1 cellular context compared by ENCODE assay signal in the genomic region with DNA sequence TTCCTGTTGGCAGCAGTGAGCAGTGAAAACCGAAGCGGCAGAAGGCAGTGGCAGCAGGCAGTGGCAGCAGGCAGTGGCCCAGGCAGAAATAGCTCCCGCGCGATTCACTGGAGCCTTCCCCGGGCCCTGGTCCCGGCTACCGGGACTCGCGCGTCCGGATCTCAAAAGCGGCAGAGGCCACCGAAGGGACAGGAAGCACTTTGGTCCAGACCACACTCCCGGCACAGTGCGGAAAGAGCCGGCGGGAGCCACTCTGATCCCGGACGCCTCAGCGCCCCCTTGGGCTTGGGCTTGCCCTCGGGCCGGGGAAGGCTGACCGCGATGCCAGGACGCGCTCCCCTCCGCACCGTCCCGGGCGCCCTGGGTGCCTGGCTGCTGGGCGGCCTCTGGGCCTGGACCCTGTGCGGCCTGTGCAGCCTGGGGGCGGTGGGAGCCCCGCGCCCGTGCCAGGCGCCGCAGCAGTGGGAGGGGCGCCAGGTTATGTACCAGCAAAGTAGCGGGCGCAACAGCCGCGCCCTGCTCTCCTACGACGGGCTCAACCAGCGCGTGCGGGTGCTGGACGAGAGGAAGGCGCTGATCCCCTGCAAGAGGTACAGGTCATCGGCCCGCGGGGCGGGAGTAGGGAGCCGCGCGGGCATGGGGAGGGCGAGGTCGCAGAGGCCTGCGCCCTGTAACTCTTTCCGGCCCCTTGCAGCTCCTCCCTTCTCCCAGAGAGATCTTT.
TF ChIP-seq lines count a peak whose summit lies in the region.

A gene (plus strand): TSS at position 22 of the 721 bp plus-strand sequence. CDS start 300 bp downstream, at position 322.

TF ChIP-seq in A549, 52 proteins besides CTCF, POLR2A, EP300 and RAD21 (continued from another document):
- TF ChIP-seq, protein P1, sequence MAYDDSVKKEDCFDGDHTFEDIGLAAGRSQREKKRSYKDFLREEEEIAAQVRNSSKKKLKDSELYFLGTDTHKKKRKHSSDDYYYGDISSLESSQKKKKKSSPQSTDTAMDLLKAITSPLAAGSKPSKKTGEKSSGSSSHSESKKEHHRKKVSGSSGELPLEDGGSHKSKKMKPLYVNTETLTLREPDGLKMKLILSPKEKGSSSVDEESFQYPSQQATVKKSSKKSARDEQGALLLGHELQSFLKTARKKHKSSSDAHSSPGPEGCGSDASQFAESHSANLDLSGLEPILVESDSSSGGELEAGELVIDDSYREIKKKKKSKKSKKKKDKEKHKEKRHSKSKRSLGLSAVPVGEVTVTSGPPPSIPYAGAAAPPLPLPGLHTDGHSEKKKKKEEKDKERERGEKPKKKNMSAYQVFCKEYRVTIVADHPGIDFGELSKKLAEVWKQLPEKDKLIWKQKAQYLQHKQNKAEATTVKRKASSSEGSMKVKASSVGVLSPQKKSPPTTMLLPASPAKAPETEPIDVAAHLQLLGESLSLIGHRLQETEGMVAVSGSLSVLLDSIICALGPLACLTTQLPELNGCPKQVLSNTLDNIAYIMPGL (CRISPR knock-in tag; IDR thresholded peaks at IDR 0.05; ENCODE audit: borderline replicate concordance): peak; percentile 75; the same call in 1 of the 2 replicates
- TF ChIP-seq PHF8 (IDR thresholded peaks at IDR 0.05; ENCODE audit: borderline replicate concordance, low read depth): peak; percentile 57; the same call in 1 of the 2 replicates
TF ChIP-seq in A549: peak in this region for 9.
